Comparison of ENCODE assay signal across 1 cellular context in genomic region chr7:30253796-30254165, GRCh38.
TF ChIP-seq lines count a peak whose summit lies in the region.

No MANE protein-coding gene starts in this region.

TF ChIP-seq in liver, 16 proteins besides CTCF, POLR2A, EP300 and RAD21 (continued from another document):
- TF ChIP-seq ZBTB33 (IDR thresholded peaks at IDR 0.05) (no peak), ATF3 (IDR thresholded peaks at IDR 0.05) (no peak), REST (IDR thresholded peaks at IDR 0.05) (no peak)
